In genomic region chr17:66730497-66730923, GRCh38 we compare ENCODE assay signal across 23 cellular contexts.
DNase-seq lines count a peak whose midpoint lies in the region; ATAC-seq and TF ChIP-seq lines count a peak whose summit lies in the region.
"Had no signal": no experiment of that assay in that cellular context is flagged by ENCODE, and none has a peak within 500 bp of the region (broad histone marks: within the 10 kb centered on the region; RNA-seq: fewer than 3 reads in every experiment).

No MANE protein-coding gene starts in this region.

- peaks cover 3% of the 10 kb centered on the region for H3K4me1 ChIP-seq in mesendoderm (ENCODE audit: control insufficient read depth, low read depth, low read length)

- no peaks in the 10 kb centered on the region for H3K79me2 ChIP-seq in mesendoderm (ENCODE audit: control insufficient read depth, insufficient read depth, low read length)

- no peaks in the 10 kb centered on the region for H3K9me3 Mint-ChIP-seq in central memory CD8-positive, alpha-beta T cell
- H3K9me3 Mint-ChIP-seq in CD14-positive monocyte, result peaks cover 0 to 2% (median 0%) of the 10 kb centered on the region in 7 donors
- H3K9me3 Mint-ChIP-seq: activated CD4-positive, alpha-beta memory T cell treated with anti-CD3 and anti-CD28 coated beads, Interleukin-2, amount 10 ng/mL, durations not matched to agents 7 days and 5 days; activated naive CD8-positive, alpha-beta T cell treated with anti-CD3 and anti-CD28 coated beads for 36 hours had no signal

- no peaks in the 10 kb centered on the region for H3K27me3 Mint-ChIP-seq in central memory CD8-positive, alpha-beta T cell
- H3K27me3 Mint-ChIP-seq in CD14-positive monocyte (ENCODE audit: low read depth in 3 of 3), result peaks cover 0 to 4% (median 2%) of the 10 kb centered on the region in 3 donors
- H3K27me3 Mint-ChIP-seq: activated CD4-positive, alpha-beta memory T cell treated with anti-CD3 and anti-CD28 coated beads, Interleukin-2, amount 10 ng/mL, durations not matched to agents 7 days and 5 days; activated naive CD8-positive, alpha-beta T cell treated with anti-CD3 and anti-CD28 coated beads for 36 hours had no signal

- peak overlapping the region; percentile 8 for H3K27ac Mint-ChIP-seq in central memory CD8-positive, alpha-beta T cell (ENCODE audit: low read depth)
- H3K27ac Mint-ChIP-seq in CD14-positive monocyte, result no peak overlapping the region
- H3K27ac Mint-ChIP-seq: activated naive CD8-positive, alpha-beta T cell treated with anti-CD3 and anti-CD28 coated beads for 36 hours had no signal

- no peak overlapping the region for H3K27ac ChIP-seq in mesendoderm (ENCODE audit: low read depth, low read length)
- H3K27ac ChIP-seq: body of pancreas, C4-2B, upper lobe of left lung had no signal

- H3K27me3 ChIP-seq in H7 (ENCODE audit: control insufficient read depth, insufficient read depth, low read length), result no peaks in the 10 kb centered on the region
- no peaks in the 10 kb centered on the region for H3K27me3 ChIP-seq in mesendoderm (ENCODE audit: insufficient read depth, low read length, poor library complexity)
- H3K27me3 ChIP-seq: body of pancreas, upper lobe of left lung had no signal

- H2BK5ac ChIP-seq in mesendoderm (ENCODE audit: low read length), result no peak overlapping the region

- intact Hi-C loops in CD14-positive monocyte (cut with micrococcal nuclease), result no loop called here

- no peaks in the 10 kb centered on the region for H3K79me1 ChIP-seq in mesendoderm (ENCODE audit: low read length)

- H3K36me3 Mint-ChIP-seq in central memory CD8-positive, alpha-beta T cell (ENCODE audit: insufficient read depth), result peaks cover 3% of the 10 kb centered on the region
- H3K36me3 Mint-ChIP-seq in CD14-positive monocyte, result peaks cover 29 to 49% of the 10 kb centered on the region in 2 donors

- ATAC-seq in central memory CD8-positive, alpha-beta T cell (replicated peaks; ENCODE audit: extremely low read depth, poor library complexity, severe bottlenecking), result no peak
- ATAC-seq: body of pancreas, GM12878, HepG2, sciatic nerve had no signal

- H3K4me1 Mint-ChIP-seq in central memory CD8-positive, alpha-beta T cell, result peaks cover 7% of the 10 kb centered on the region
- no peaks in the 10 kb centered on the region for H3K4me1 Mint-ChIP-seq in CD14-positive monocyte

- H2BK15ac ChIP-seq in mesendoderm (replicated peaks; ENCODE audit: low read depth), result no peak overlapping the region

- WGBS in mesendoderm (ENCODE audit: extremely low coverage, insufficient coverage, low lambda C conversion rate), result no CpG with 5 or more reads among the region's 6 CpGs

- no peak overlapping the region for H2AK5ac ChIP-seq in mesendoderm (ENCODE audit: low read length)

- no peak overlapping the region for H3K56ac ChIP-seq in mesendoderm (ENCODE audit: low read length)

- no peak overlapping the region for H3K4ac ChIP-seq in mesendoderm (ENCODE audit: low read depth, low read length)

- no peak overlapping the region for H3K23ac ChIP-seq in mesendoderm (ENCODE audit: low read length)

- no peak overlapping the region for H3K9ac ChIP-seq in mesendoderm (ENCODE audit: low read length)

- no peak overlapping the region for H3K4me2 ChIP-seq in mesendoderm (ENCODE audit: low read length)

- no peak overlapping the region for H3K4me3 ChIP-seq in H7 (ENCODE audit: insufficient read depth, low read depth, low read length)
- H3K4me3 ChIP-seq in mesendoderm (ENCODE audit: low read length), result no peak overlapping the region
- H3K4me3 ChIP-seq: body of pancreas, GM12878, upper lobe of left lung had no signal

- peak; percentile 63 for DNase-seq in H7
- DNase-seq in MV-4-11 (lab: John Stamatoyannopoulos, UW), result peak; percentile 8
- DNase-seq in central memory CD8-positive, alpha-beta T cell (ENCODE audit: low spot score in 2 of 2), result no peak
- peak; percentile 84 for DNase-seq in mesendoderm
- no peak for DNase-seq in T1000 (lab: John Stamatoyannopoulos, UW)
- no peak for DNase-seq in globus pallidus (ENCODE audit: low spot score)
- DNase-seq in CD14-positive monocyte (ENCODE audit: low spot score), result no peak
- DNase-seq: activated CD4-positive, alpha-beta memory T cell treated with anti-CD3 and anti-CD28 coated beads, Interleukin-2, amount 10 ng/mL, durations not matched to agents 7 days and 5 days; activated CD8-positive, alpha-beta memory T cell treated with anti-CD3 and anti-CD28 coated beads, Interleukin-2, amount 50 U/mL, for 48 hours; activated naive CD8-positive, alpha-beta T cell treated with anti-CD3 and anti-CD28 coated beads for 36 hours; body of pancreas; Calu3; head of caudate nucleus; NCI-H187; NCI-H526 treated with DMSO at 0.1 percent for 48 hours; stimulated activated CD4-positive, alpha-beta T cell treated with anti-CD3 and anti-CD28 coated beads, Interleukin-12 subunit alpha, Interleukin-12 subunit beta, amount 100 ng/mL, for 4 hours; stimulated activated CD4-positive, alpha-beta T cell treated with anti-CD3 and anti-CD28 coated beads, Interleukin-4, amount 100 ng/mL, for 1 hour; substantia nigra; upper lobe of left lung had no signal

- TF ChIP-seq CTCF in CD14-positive monocyte (IDR thresholded peaks at IDR 0.05), result no peak

- H4K8ac ChIP-seq in mesendoderm (ENCODE audit: low read depth, low read length), result no peak overlapping the region

- H4K5ac ChIP-seq in mesendoderm (ENCODE audit: low read length), result no peak overlapping the region

- H3K4me3 Mint-ChIP-seq in central memory CD8-positive, alpha-beta T cell, result no peak overlapping the region
- no peak overlapping the region for H3K4me3 Mint-ChIP-seq in CD14-positive monocyte
- H3K4me3 Mint-ChIP-seq: activated CD4-positive, alpha-beta memory T cell treated with anti-CD3 and anti-CD28 coated beads, Interleukin-2, amount 10 ng/mL, durations not matched to agents 7 days and 5 days; activated naive CD8-positive, alpha-beta T cell treated with anti-CD3 and anti-CD28 coated beads for 36 hours had no signal

- H3K18ac ChIP-seq in mesendoderm (ENCODE audit: low read length), result no peak overlapping the region

- H3K36me3 ChIP-seq in H7 (replicated peaks; ENCODE audit: control insufficient read depth, insufficient read depth, low read length) (no peaks in the 10 kb centered on the region), mesendoderm (ENCODE audit: control insufficient read depth, insufficient read depth, low read length) (no peaks in the 10 kb centered on the region)

- H2BK120ac ChIP-seq in mesendoderm (ENCODE audit: low read depth, low read length), result no peak overlapping the region

Comparison
In these comparisons a context has a peak if more than half of its experiments do, and no peak if none do; other contexts are left out.
1. DNase-seq: peak in H7 (single experiment), MV-4-11 (single experiment) and mesendoderm (single experiment); none in central memory CD8-positive, alpha-beta T cell (0 of 2), T1000 (single experiment), globus pallidus (single experiment) and CD14-positive monocyte (single experiment).